Comparison of ENCODE assay signal across 18 cellular contexts in genomic region chrX:10926404-10926803, GRCh38.
DNase-seq lines count a peak whose midpoint lies in the region; ATAC-seq, FAIRE-seq and TF ChIP-seq lines count a peak whose summit lies in the region.
"Had no signal": no experiment of that assay in that cellular context is flagged by ENCODE, and none has a peak within 500 bp of the region (broad histone marks: within the 10 kb centered on the region; RNA-seq: fewer than 3 reads in every experiment).

No MANE protein-coding gene starts in this region.

- DNase-seq in HepG2 (ENCODE audit: low spot score) (peak; percentile 5), right lobe of liver (no peak), fibroblast of the aortic adventitia (ENCODE audit: low read depth) (peak; percentile 20), renal cortical epithelial cell (ENCODE audit: low read depth) (peak; percentile 11), BE2C (no peak), SKM-1 treated with dmso at 0.1 percent for 144 hours (lab: John Stamatoyannopoulos, UW; ENCODE audit: unreplicated experiment) (no peak)
- DNase-seq in activated naive CD8-positive, alpha-beta T cell treated with anti-CD3 and anti-CD28 coated beads, Interleukin-2, amount 50 U/mL, for 24 hours = no peak
- DNase-seq: ACHN; CD4-positive, alpha-beta memory T cell; DMS153; DMS79 treated with DMSO at 0.1 percent for 48 hours; H7 had no signal

- H3K27me3 Mint-ChIP-seq in activated naive CD8-positive, alpha-beta T cell treated with anti-CD3 and anti-CD28 coated beads, Interleukin-2, amount 50 U/mL, for 24 hours = no peaks in the 10 kb centered on the region
- H3K27me3 Mint-ChIP-seq: B cell; CD4-positive, alpha-beta memory T cell had no signal

- H3K36me3 Mint-ChIP-seq in activated naive CD8-positive, alpha-beta T cell treated with anti-CD3 and anti-CD28 coated beads, Interleukin-2, amount 50 U/mL, for 24 hours (ENCODE audit: low read depth) = no peaks in the 10 kb centered on the region
- H3K36me3 Mint-ChIP-seq: CD4-positive, alpha-beta memory T cell had no signal

- H3K27ac Mint-ChIP-seq in activated naive CD8-positive, alpha-beta T cell treated with anti-CD3 and anti-CD28 coated beads, Interleukin-2, amount 50 U/mL, for 24 hours = no peak overlapping the region
- H3K27ac Mint-ChIP-seq: B cell; CD4-positive, alpha-beta memory T cell; GM23338 had no signal

- peak; percentile 32 for FAIRE-seq in HepG2 (lab: Jason Lieb, UNC)
- FAIRE-seq: G401.6, GM12891 had no signal

- no peak overlapping the region for H3K9ac ChIP-seq in HepG2 (ENCODE audit: insufficient read depth, low read depth, low read length)

- no peak overlapping the region for H3K4me3 Mint-ChIP-seq in activated naive CD8-positive, alpha-beta T cell treated with anti-CD3 and anti-CD28 coated beads, Interleukin-2, amount 50 U/mL, for 24 hours
- H3K4me3 Mint-ChIP-seq: B cell; CD4-positive, alpha-beta memory T cell; GM23338 had no signal

- H3K27me3 ChIP-seq in HepG2 (ENCODE audit: control insufficient read depth in 1 of 2, insufficient read depth in 2 of 2, low read length in 2 of 2) (no peaks in the 10 kb centered on the region), right lobe of liver (no peaks in the 10 kb centered on the region), BE2C (no peaks in the 10 kb centered on the region)

- H3K9me3 Mint-ChIP-seq in activated naive CD8-positive, alpha-beta T cell treated with anti-CD3 and anti-CD28 coated beads, Interleukin-2, amount 50 U/mL, for 24 hours = peaks cover 3% of the 10 kb centered on the region

- no peaks in the 10 kb centered on the region for H3K9me3 ChIP-seq in HepG2 (ENCODE audit: low read length)
- no peaks in the 10 kb centered on the region for H3K9me3 ChIP-seq in right lobe of liver
- H3K9me3 ChIP-seq in BE2C = no peaks in the 10 kb centered on the region

- TF ChIP-seq EP300 in HepG2 (IDR thresholded peaks at IDR 0.05; ENCODE audit: low read depth in 2 of 2, low read length in 2 of 2) (no peak), HepG2 (CRISPR knock-in tag; IDR thresholded peaks at IDR 0.05; ENCODE audit: borderline replicate concordance) (no peak)

- CTCF ChIA-PET in HepG2 (lab: Yijun Ruan, JAX; ENCODE audit: low intra/inter-chr PET ratio, low total read pairs) = no interaction called here

- no peaks in the 10 kb centered on the region for H4K20me1 ChIP-seq in HepG2 (ENCODE audit: insufficient read depth, low read length)

- TF ChIP-seq CTCF in HepG2 (CRISPR knock-in tag; IDR thresholded peaks at IDR 0.05) (no peak), right lobe of liver (IDR thresholded peaks at IDR 0.05) (no peak), fibroblast of the aortic adventitia (IDR thresholded peaks at IDR 0.05; ENCODE audit: insufficient read depth, low read length) (no peak), BE2C (IDR thresholded peaks at IDR 0.05; ENCODE audit: low read depth, low read length) (no peak)

- H3K79me2 ChIP-seq in HepG2 (ENCODE audit: insufficient read depth, low read length) = no peaks in the 10 kb centered on the region

- no peak overlapping the region for H2AFZ ChIP-seq in HepG2 (ENCODE audit: low read length)
- H2AFZ ChIP-seq: GM23338 had no signal

- in situ Hi-C loops in HepG2 (cut with HindIII; ENCODE audit: extremely low pct_ligation_motif_present, low pct_unique_long_range_greater_than_20kb) = no loop called here

- intact Hi-C loops in HepG2 (cut with micrococcal nuclease; ENCODE audit: unreplicated experiment) = no loop called here
- intact Hi-C loops in right lobe of liver (cut with DNase I) = no loop called here

- no peak for ATAC-seq in HepG2
- ATAC-seq in right lobe of liver = no peak
- ATAC-seq in activated naive CD8-positive, alpha-beta T cell treated with anti-CD3 and anti-CD28 coated beads, Interleukin-2, amount 50 U/mL, for 24 hours = no peak
- ATAC-seq: GM23338 had no signal

- 65% methylated on average over 1 of the region's 1 CpG for WGBS in HepG2 (ENCODE audit: low lambda C conversion rate)
- WGBS in right lobe of liver (ENCODE audit: insufficient coverage, low coverage, low lambda C conversion rate, missing lambda C conversion rate) = 20% methylated on average over 1 of the region's 1 CpG

- no peaks in the 10 kb centered on the region for H3K4me1 Mint-ChIP-seq in activated naive CD8-positive, alpha-beta T cell treated with anti-CD3 and anti-CD28 coated beads, Interleukin-2, amount 50 U/mL, for 24 hours
- H3K4me1 Mint-ChIP-seq: B cell; CD4-positive, alpha-beta memory T cell; GM23338 had no signal

- H3K27ac ChIP-seq in HepG2 (ENCODE audit: extremely low read length, insufficient read depth, low read length) (no peak overlapping the region), right lobe of liver (no peak overlapping the region)
- H3K27ac ChIP-seq: 22Rv1, C4-2B had no signal

- BruUV-seq in HepG2 (replicated peaks; lab: Mats Ljungman, UMichigan) = no TSS peak

- POLR2A ChIA-PET in HepG2 (lab: Yijun Ruan, JAX) = no interaction called here

- H3K4me1 ChIP-seq in HepG2 (ENCODE audit: insufficient read depth, low read length) = 0 out of 2 replicates have a peak, but pooled peaks cover 6% of the 10 kb centered on the region
- H3K4me1 ChIP-seq in right lobe of liver = no peaks in the 10 kb centered on the region
- H3K4me1 ChIP-seq in BE2C = no peaks in the 10 kb centered on the region

- TF ChIP-seq POLR2A in HepG2 (IDR thresholded peaks at IDR 0.05; ENCODE audit: insufficient read depth in 1 of 2, low read depth in 2 of 2, low read length in 2 of 2) (no peak), right lobe of liver (IDR thresholded peaks at IDR 0.05) (no peak)

- no peak overlapping the region for H3K4me3 ChIP-seq in HepG2 (replicated peaks in 1 of 3; ENCODE audit: insufficient read depth in 1 of 3, low read depth in 2 of 3, low read length in 3 of 3)
- H3K4me3 ChIP-seq in right lobe of liver = no peak overlapping the region
- no peak overlapping the region for H3K4me3 ChIP-seq in fibroblast of the aortic adventitia (ENCODE audit: low read depth, low read length)
- H3K4me3 ChIP-seq in BE2C (ENCODE audit: low read depth, low read length) = no peak overlapping the region
- H3K4me3 ChIP-seq: GM23338 had no signal

- H3K36me3 ChIP-seq in HepG2 (replicated peaks in 1 of 2; ENCODE audit: control insufficient read depth in 1 of 2, insufficient read depth in 2 of 2, low read length in 2 of 2) = no peaks in the 10 kb centered on the region
- H3K36me3 ChIP-seq in right lobe of liver = no peaks in the 10 kb centered on the region
- no peaks in the 10 kb centered on the region for H3K36me3 ChIP-seq in BE2C

- no peak overlapping the region for H3K4me2 ChIP-seq in HepG2 (ENCODE audit: low read depth, low read length)
- H3K4me2 ChIP-seq: GM23338 had no signal

- no peak for TF ChIP-seq RAD21 in HepG2 (CRISPR knock-in tag; IDR thresholded peaks at IDR 0.05)

TF ChIP-seq in HepG2, 621 proteins besides CTCF, POLR2A, EP300 and RAD21:
- TF ChIP-seq NR2F1 (CRISPR knock-in tag; IDR thresholded peaks at IDR 0.05) (peak in 1 of 2 experiments; percentile 53; a peak in 1 of 4 replicates), ZNF136 (CRISPR knock-in tag; IDR thresholded peaks at IDR 0.05; ENCODE audit: low read depth) (no peak)

Comparison
In these comparisons a context has a peak if more than half of its experiments do, and no peak if none do; other contexts are left out.
1. DNase-seq: peak in HepG2 (single experiment), fibroblast of the aortic adventitia (single experiment) and renal cortical epithelial cell (single experiment); none in right lobe of liver (0 of 3), BE2C (single experiment), activated naive CD8-positive, alpha-beta T cell treated with anti-CD3 and anti-CD28 coated beads, Interleukin-2, amount 50 U/mL, for 24 hours (single experiment) and SKM-1 treated with dmso at 0.1 percent for 144 hours (single experiment).